ENCODE assay signal across 21 cellular contexts in genomic region chrX:122739770-122740169, GRCh38.
A peak's percentile ranks its signal among the peaks of the same experiment; 100 is the strongest.
DNase-seq lines count a peak whose midpoint lies in the region; ATAC-seq and TF ChIP-seq lines count a peak whose summit lies in the region.
"Had no signal": no experiment of that assay in that cellular context is flagged by ENCODE, and none has a peak within 500 bp of the region (broad histone marks: within the 10 kb centered on the region; RNA-seq: fewer than 3 reads in every experiment).

No MANE protein-coding gene starts in this region.

- no TSS peak for BruUV-seq in Panc1 (replicated peaks; lab: Mats Ljungman, UMichigan)

- CTCF ChIA-PET in Panc1 (lab: Charles Lee) = no interaction called here

- H3K36me3 ChIP-seq in Panc1 (ENCODE audit: control insufficient read depth, insufficient read depth, low read length) = no peaks in the 10 kb centered on the region
- H3K36me3 ChIP-seq: esophagus squamous epithelium, tibial nerve had no signal

- no peak overlapping the region for H3K27ac ChIP-seq in Panc1 (ENCODE audit: low read length)
- H3K27ac ChIP-seq: body of pancreas, esophagus squamous epithelium, PC-9, tibial nerve had no signal

- peak; percentile 35 for DNase-seq in DMS53 (lab: John Stamatoyannopoulos, UW)
- DNase-seq in DMS53 treated with DMSO at 0.1 percent for 48 hours (lab: John Stamatoyannopoulos, UW; ENCODE audit: unreplicated experiment) = no peak
- no peak for DNase-seq in Panc1 (ENCODE audit: low read depth, low spot score)
- DNase-seq in fibroblast of pulmonary artery (ENCODE audit: low read depth) = peak; percentile 0
- no peak for DNase-seq in retinal pigment epithelial cell (ENCODE audit: low read depth)
- DNase-seq in activated gamma-delta T cell treated with Interleukin-2 at 50 U/mL for 16 hours = no peak
- DNase-seq: 8988T; activated CD4-positive, alpha-beta T cell treated with anti-CD3 and anti-CD28 coated beads, Interleukin-2, amount 50 U/mL, for 48 hours; body of pancreas; CD4-positive, CD25-positive, alpha-beta regulatory T cell; dermis blood vessel endothelial cell; DMS79; esophagus squamous epithelium; NCI-H524 treated with DMSO at 0.1 percent for 48 hours; PC-9; retina; stimulated activated naive CD4-positive, alpha-beta T cell treated with Interleukin-2 at 50 U/mL for 16 hours had no signal

- H3K27me3 ChIP-seq in Panc1 (ENCODE audit: control insufficient read depth, insufficient read depth, low read length) = no peaks in the 10 kb centered on the region
- H3K27me3 ChIP-seq: body of pancreas, esophagus squamous epithelium, tibial nerve had no signal

- in situ Hi-C loops in Panc1 (cut with HindIII; ENCODE audit: low pct_unique_long_range_greater_than_20kb, low sequenced_read_pairs) = no loop called here

- H3K4me1 ChIP-seq in Panc1 (ENCODE audit: control insufficient read depth, insufficient read depth, low read length) = no peaks in the 10 kb centered on the region
- H3K4me1 ChIP-seq: body of pancreas, esophagus squamous epithelium, tibial nerve had no signal

- POLR2A ChIA-PET in Panc1 (lab: Charles Lee) = no interaction called here

- H3K4me3 ChIP-seq in Panc1 (ENCODE audit: low read depth in 2 of 2, low read length in 2 of 2) (no peak overlapping the region), fibroblast of pulmonary artery (replicated peaks; ENCODE audit: low read depth, low read length) (no peak overlapping the region), retinal pigment epithelial cell (ENCODE audit: low read length) (no peak overlapping the region)
- H3K4me3 ChIP-seq: body of pancreas, esophagus squamous epithelium, PC-9, tibial nerve had no signal

- TF ChIP-seq CTCF in Panc1 (IDR thresholded peaks at IDR 0.05) = 0 out of 2 replicates have a peak, but pooled peaks have one; percentile 6
- no peak for TF ChIP-seq CTCF in fibroblast of pulmonary artery (IDR thresholded peaks at IDR 0.05; ENCODE audit: low read length, missing control alignments)
- TF ChIP-seq CTCF in retinal pigment epithelial cell (conservative IDR thresholded peaks at IDR 0.05; ENCODE audit: low read depth, low read length) = peak; percentile 18

- ATAC-seq in Panc1 (no peak), HG03378 (IDR thresholded peaks at IDR 0.05; ENCODE audit: unreplicated experiment) (no peak), HG02610 (IDR thresholded peaks at IDR 0.05; ENCODE audit: unreplicated experiment) (no peak)
- ATAC-seq: activated naive CD4-positive, alpha-beta T cell treated with anti-CD3 and anti-CD28 coated beads, Interleukin-2, amount 50 U/mL, for 72 hours; body of pancreas had no signal

- H3K9me3 ChIP-seq in Panc1 (ENCODE audit: control insufficient read depth, insufficient read depth, low read depth, low read length) = no peaks in the 10 kb centered on the region
- H3K9me3 ChIP-seq: body of pancreas, esophagus squamous epithelium, tibial nerve had no signal

- intact Hi-C loops in Panc1 (cut with micrococcal nuclease; ENCODE audit: unreplicated experiment) = no loop called here

Comparison
In these comparisons a context has a peak if more than half of its experiments do, and no peak if none do; other contexts are left out.
1. DNase-seq: peak in DMS53 (single experiment) and fibroblast of pulmonary artery (single experiment); none in DMS53 treated with DMSO at 0.1 percent for 48 hours (single experiment), Panc1 (single experiment), retinal pigment epithelial cell (single experiment) and activated gamma-delta T cell treated with Interleukin-2 at 50 U/mL for 16 hours (single experiment).